In the genomic region with DNA sequence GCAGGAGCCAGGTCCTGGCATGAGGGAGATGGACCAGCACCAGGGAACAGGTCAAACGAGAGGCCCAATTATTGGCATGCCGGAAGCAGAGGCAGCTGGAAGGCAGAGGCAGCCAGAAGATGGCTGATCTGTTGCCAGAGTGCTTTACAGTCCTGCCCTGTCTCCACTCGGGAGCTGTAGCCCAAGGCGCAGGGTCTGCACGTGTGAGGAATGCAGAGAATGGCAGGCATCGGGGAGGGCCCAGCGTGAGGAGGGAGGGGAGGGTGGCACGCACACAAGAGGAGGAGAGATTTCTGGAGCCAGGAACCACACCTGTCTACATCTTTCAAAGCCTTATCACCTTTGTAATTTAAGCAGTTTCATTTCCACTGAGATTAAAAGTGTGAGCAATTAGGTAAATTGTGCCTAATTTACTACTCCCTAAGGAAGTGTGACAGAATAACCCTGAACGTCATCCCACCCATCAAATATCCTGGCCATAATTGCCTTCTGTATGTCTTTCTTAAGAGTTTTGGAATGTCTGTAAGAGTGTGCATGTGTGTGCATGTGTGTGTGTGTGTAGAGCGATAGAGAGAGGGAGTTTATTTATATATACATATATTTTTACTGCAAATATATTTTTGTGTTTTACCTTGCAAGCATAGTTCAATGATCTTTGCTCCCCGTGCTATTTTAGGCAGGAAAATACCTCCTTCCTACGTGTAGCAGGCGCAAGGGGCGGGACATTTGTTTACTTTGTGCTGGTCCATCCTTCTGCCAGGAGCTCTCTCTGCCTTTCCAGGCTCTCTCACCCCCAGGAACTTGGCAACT, we compare ENCODE assay signal across 22 cellular contexts.
DNase-seq lines count a peak whose midpoint lies in the region; ATAC-seq, FAIRE-seq and TF ChIP-seq lines count a peak whose summit lies in the region.
"Had no signal": no experiment of that assay in that cellular context is flagged by ENCODE, and none has a peak within 500 bp of the region (broad histone marks: within the 10 kb centered on the region; RNA-seq: fewer than 3 reads in every experiment).

No MANE protein-coding gene starts in this region.

- no peaks in the 10 kb centered on the region for H3K79me2 ChIP-seq in H1 (ENCODE audit: control insufficient read depth in 1 of 2, insufficient read depth in 2 of 2, low read length in 2 of 2)
- H3K79me2 ChIP-seq in mesendoderm (ENCODE audit: control insufficient read depth, insufficient read depth, low read length): no peaks in the 10 kb centered on the region
- H3K79me2 ChIP-seq: hepatocyte had no signal

- H3K4me2 ChIP-seq in A549 (peak overlapping the region; percentile 26; the same call in 2 of the 3 replicates), H1 (ENCODE audit: insufficient read depth in 1 of 2, low read depth in 2 of 2, low read length in 2 of 2) (no peak overlapping the region), mesendoderm (ENCODE audit: low read length) (no peak overlapping the region)
- H3K4me2 ChIP-seq: hepatocyte, PC-9, SK-N-SH had no signal

- no peak overlapping the region for H2BK20ac ChIP-seq in H1 (ENCODE audit: low read length)

- no peak overlapping the region for H3K14ac ChIP-seq in H1 (ENCODE audit: insufficient read length)

- peaks cover 22% of the 10 kb centered on the region; the same call in 2 of the 3 replicates for H3K4me1 ChIP-seq in A549
- no peaks in the 10 kb centered on the region for H3K4me1 ChIP-seq in HEK293 (ENCODE audit: control insufficient read depth, insufficient read depth, low read length)
- H3K4me1 ChIP-seq in H1 (replicated peaks in 1 of 4; ENCODE audit: control insufficient read depth in 3 of 4, insufficient read depth in 4 of 4, low read length in 3 of 4): peaks cover 0 to 4% (median 1%) of the 10 kb centered on the region in 4 experiments; a peak in 1 of 7 replicates
- H3K4me1 ChIP-seq in mesendoderm (ENCODE audit: control insufficient read depth, low read depth, low read length): no peaks in the 10 kb centered on the region

- no peak overlapping the region for H2BK12ac ChIP-seq in H1 (ENCODE audit: low read depth, low read length)

- no peak overlapping the region for H2BK5ac ChIP-seq in H1 (ENCODE audit: low read depth, low read length)
- no peak overlapping the region for H2BK5ac ChIP-seq in mesendoderm (ENCODE audit: low read length)

- no peak for FAIRE-seq in A549 (lab: Jason Lieb, UNC)
- FAIRE-seq in H1 (lab: Jason Lieb, UNC): peak; percentile 19
- FAIRE-seq: GM12892, H54 had no signal

- H3K18ac ChIP-seq in H1 (ENCODE audit: extremely low read depth, low read length): no peak overlapping the region
- no peak overlapping the region for H3K18ac ChIP-seq in mesendoderm (ENCODE audit: low read length)

- TF ChIP-seq CTCF in A549 (IDR thresholded peaks at IDR 0.05): no peak
- no peak for TF ChIP-seq CTCF in HEK293 (tag by site-specific recombination; IDR thresholded peaks at IDR 0.05)
- TF ChIP-seq CTCF in H1 (IDR thresholded peaks at IDR 0.05; ENCODE audit: control extremely low read depth in 1 of 3, insufficient read depth in 1 of 3, low read depth in 1 of 3, low read length in 3 of 3): no peak

- H2BK120ac ChIP-seq in H1 (replicated peaks; ENCODE audit: low read depth, low read length): no peak overlapping the region
- H2BK120ac ChIP-seq in mesendoderm (ENCODE audit: low read depth, low read length): no peak overlapping the region

- H2AK5ac ChIP-seq in H1 (ENCODE audit: low read depth, low read length): no peak overlapping the region
- H2AK5ac ChIP-seq in mesendoderm (ENCODE audit: low read length): no peak overlapping the region

- no peaks in the 10 kb centered on the region for H3K23me2 ChIP-seq in H1 (ENCODE audit: low read depth, low read length)

- H2BK15ac ChIP-seq in H1 (ENCODE audit: low read length) (no peak overlapping the region), mesendoderm (replicated peaks; ENCODE audit: low read depth) (no peak overlapping the region)

- H2AFZ ChIP-seq in H1 (ENCODE audit: low read length): peak overlapping the region; percentile 88
- H2AFZ ChIP-seq: hepatocyte, PC-9 had no signal

- no peak overlapping the region for H3K56ac ChIP-seq in H1 (replicated peaks; ENCODE audit: insufficient read length, low read depth, low read length)
- H3K56ac ChIP-seq in mesendoderm (ENCODE audit: low read length): no peak overlapping the region

- H3K27ac ChIP-seq in A549 (no peak overlapping the region), HEK293 (ENCODE audit: extremely low read depth, low read depth, low read length) (no peak overlapping the region), H1 (ENCODE audit: low read depth, low read length) (no peak overlapping the region), mesendoderm (ENCODE audit: low read depth, low read length) (no peak overlapping the region)
- H3K27ac ChIP-seq: brain microvascular endothelial cell, hepatocyte, PC-9, spleen had no signal

- H3K36me3 ChIP-seq in HEK293 (ENCODE audit: control insufficient read depth in 2 of 2, insufficient read depth in 1 of 2, low read length in 2 of 2): no peaks in the 10 kb centered on the region
- no peaks in the 10 kb centered on the region for H3K36me3 ChIP-seq in H1 (ENCODE audit: control insufficient read depth in 2 of 4, insufficient read depth in 4 of 4, low read length in 3 of 4)
- no peaks in the 10 kb centered on the region for H3K36me3 ChIP-seq in mesendoderm (ENCODE audit: control insufficient read depth, insufficient read depth, low read length)
- H3K36me3 ChIP-seq: brain microvascular endothelial cell, spleen had no signal

- TF ChIP-seq EP300 in A549 (IDR thresholded peaks at IDR 0.05): no peak
- no peak for TF ChIP-seq EP300 in H1 (IDR thresholded peaks at IDR 0.05; ENCODE audit: borderline replicate concordance in 1 of 2, low read depth in 2 of 2, low read length in 2 of 2)

- WGBS in A549 (ENCODE audit: missing lambda C conversion rate): 64% methylated on average over 14 of the region's 14 CpGs
- WGBS in H1 (ENCODE audit: extremely low coverage in 1 of 2, insufficient coverage in 1 of 2, insufficient read length in 1 of 2, insufficient replicate concordance in 2 of 2, low coverage in 1 of 2, low lambda C conversion rate in 2 of 2, missing lambda C conversion rate in 1 of 2), 2 experiments: 62% methylated on average over 14 of the region's 14 CpGs; no CpG with 5 or more reads in 1 of the 2 experiments
- no CpG with 5 or more reads among the region's 14 CpGs for WGBS in mesendoderm (ENCODE audit: extremely low coverage, insufficient coverage, low lambda C conversion rate)

- H3K23ac ChIP-seq in H1 (ENCODE audit: insufficient read length) (no peak overlapping the region), mesendoderm (ENCODE audit: low read length) (no peak overlapping the region)

- ATAC-seq in A549 (no peak), GM19035 (IDR thresholded peaks at IDR 0.05; ENCODE audit: unreplicated experiment) (no peak), GM18873 (IDR thresholded peaks at IDR 0.05; ENCODE audit: low FRiP score, unreplicated experiment) (no peak)
- ATAC-seq: left cardiac atrium had no signal

- POLR2A ChIA-PET in A549 (lab: Yijun Ruan, JAX): no interaction called here
- POLR2A ChIA-PET in HEK293 (lab: Yijun Ruan, JAX): no interaction called here
- POLR2A ChIA-PET in H1 (lab: Charles Lee; ENCODE audit: partially characterized antibody): interaction anchor here (1.5 kb wide), 1 partner anchor 129 kb away, joined by 3 read pairs; the partner anchor contains the start of gene GADD45A

- H3K9ac ChIP-seq in H1 (replicated peaks in 1 of 4; ENCODE audit: extremely low read depth in 1 of 4, low read depth in 3 of 4, low read length in 3 of 4) (no peak overlapping the region), mesendoderm (ENCODE audit: low read length) (no peak overlapping the region)
- H3K9ac ChIP-seq: SK-N-SH had no signal

- no peak for TF ChIP-seq RAD21 in A549 (conservative IDR thresholded peaks at IDR 0.05 in 1 of 2, IDR thresholded peaks at IDR 0.05 in 1 of 2)
- no peak for TF ChIP-seq RAD21 in H1 (IDR thresholded peaks at IDR 0.05 in 1 of 2, conservative IDR thresholded peaks at IDR 0.05 in 1 of 2; ENCODE audit: low read depth in 2 of 2, low read length in 2 of 2)

- CTCF ChIA-PET in A549 (lab: Yijun Ruan, JAX): interaction anchor here (0.6 to 3.3 kb wide), 6 partner anchors 15 to 215 kb away, joined by 3 to 24 read pairs (median 4); no protein-coding TSS in a partner anchor
- CTCF ChIA-PET in HEK293 (lab: Yijun Ruan, JAX): interaction anchor here (0.7 to 1.0 kb wide), 3 partner anchors 20 to 205 kb away, joined by 3 to 4 read pairs (median 3); no protein-coding TSS in a partner anchor
- CTCF ChIA-PET in H1 (lab: Charles Lee; ENCODE audit: partially characterized antibody): interaction anchor here (0.6 to 12.6 kb wide), 10 partner anchors 11 to 239 kb away, joined by 3 to 214 read pairs (median 8); no protein-coding TSS in a partner anchor

- H3K79me1 ChIP-seq in H1 (ENCODE audit: low read depth, low read length) (no peaks in the 10 kb centered on the region), mesendoderm (ENCODE audit: low read length) (no peaks in the 10 kb centered on the region)

- H4K8ac ChIP-seq in H1 (ENCODE audit: extremely low read depth, insufficient read depth, low read length) (no peak overlapping the region), mesendoderm (ENCODE audit: low read depth, low read length) (no peak overlapping the region)

- DNase-seq in A549 (ENCODE audit: low read depth in 1 of 2, low spot score in 1 of 2) (no peak), H1 (ENCODE audit: low read depth in 1 of 2, low spot score in 2 of 2) (no peak), mesendoderm (peak; percentile 67)
- no peak for DNase-seq in central memory CD4-positive, alpha-beta T cell
- DNase-seq in activated CD4-positive, CD25-positive, alpha-beta regulatory T cell treated with anti-CD3 and anti-CD28 coated beads, Interleukin-2, amount 50 U/mL, for 72 hours: no peak
- DNase-seq: ACHN; activated CD4-positive, alpha-beta T cell treated with anti-CD3 and anti-CD28 coated beads, Interleukin-2, amount 50 U/mL, for 4 hours; activated T-cell treated with anti-CD3 and anti-CD28 coated beads, Interleukin-2, amount 50 U/mL, for 1 hour; brain microvascular endothelial cell; left cardiac atrium; NCI-H2029; NCI-H510A; PC-9; SK-N-SH; spleen; stimulated activated naive CD4-positive, alpha-beta T cell had no signal

- H3K4me3 ChIP-seq in A549 (no peak overlapping the region), HEK293 (ENCODE audit: low read depth, low read length) (no peak overlapping the region), H1 (ENCODE audit: extremely low read depth in 1 of 4, insufficient read depth in 2 of 4, low read depth in 3 of 4, low read length in 4 of 4) (no peak overlapping the region), mesendoderm (ENCODE audit: low read length) (no peak overlapping the region)
- H3K4me3 ChIP-seq: hepatocyte, PC-9, spleen had no signal

- H3K9me3 ChIP-seq in A549: no peaks in the 10 kb centered on the region
- H3K9me3 ChIP-seq in HEK293 (ENCODE audit: control insufficient read depth, insufficient read depth, low read depth, low read length): no peaks in the 10 kb centered on the region
- H3K9me3 ChIP-seq in H1 (ENCODE audit: insufficient read depth in 2 of 2, low read depth in 1 of 2, low read length in 1 of 2): no peaks in the 10 kb centered on the region
- H3K9me3 ChIP-seq: SK-N-SH, spleen had no signal

- TF ChIP-seq POLR2A in A549 (IDR thresholded peaks at IDR 0.05; ENCODE audit: low read length) (no peak), H1 (IDR thresholded peaks at IDR 0.05; ENCODE audit: control extremely low read depth in 1 of 2, low read depth in 2 of 2, low read length in 2 of 2) (no peak)

- no peak overlapping the region for H4K91ac ChIP-seq in H1 (replicated peaks; ENCODE audit: insufficient read length, low read length)

- no peak overlapping the region for H3K4ac ChIP-seq in H1 (replicated peaks; ENCODE audit: insufficient read length, low read depth, low read length)
- H3K4ac ChIP-seq in mesendoderm (ENCODE audit: low read depth, low read length): no peak overlapping the region

- H4K5ac ChIP-seq in H1 (ENCODE audit: insufficient read length, low read depth, low read length) (no peak overlapping the region), mesendoderm (ENCODE audit: low read length) (no peak overlapping the region)

- H3K27me3 ChIP-seq in H1 (replicated peaks in 1 of 4; ENCODE audit: control insufficient read depth in 3 of 4, extremely low read depth in 1 of 4, insufficient read depth in 3 of 4, low read length in 3 of 4) (no peaks in the 10 kb centered on the region), mesendoderm (ENCODE audit: insufficient read depth, low read length, poor library complexity) (no peaks in the 10 kb centered on the region)
- H3K27me3 ChIP-seq: brain microvascular endothelial cell, hepatocyte had no signal

- H4K20me1 ChIP-seq in H1 (replicated peaks in 1 of 2; ENCODE audit: control insufficient read depth in 1 of 2, insufficient read depth in 2 of 2, low read length in 2 of 2): no peaks in the 10 kb centered on the region
